Comparison of ENCODE assay signal across 20 cellular contexts in the genomic region with DNA sequence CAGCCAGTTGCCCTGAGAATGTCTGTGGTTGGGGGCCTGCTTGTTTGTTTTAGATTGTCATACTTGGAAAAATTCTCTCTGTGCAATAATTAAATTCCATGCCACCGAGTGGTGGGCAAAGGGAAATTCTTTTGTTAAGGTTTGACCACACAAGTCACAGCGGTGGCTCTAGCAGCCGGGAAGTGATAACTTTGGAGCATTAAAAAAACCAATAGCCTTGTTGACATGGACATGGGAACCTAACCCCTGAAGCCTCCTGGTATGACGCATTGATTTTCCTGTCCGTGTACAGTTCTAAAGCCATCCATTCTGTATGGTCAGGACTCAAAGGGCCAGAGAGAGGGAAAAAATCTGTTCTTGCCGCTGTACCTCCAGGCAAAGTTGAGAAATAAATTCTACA.
"Had no signal": no experiment of that assay in that cellular context is flagged by ENCODE, and none has a peak within 500 bp of the region (broad histone marks: within the 10 kb centered on the region; RNA-seq: fewer than 3 reads in every experiment).

No MANE protein-coding gene starts in this region.

- H3K4me1 ChIP-seq: pancreas, prostate gland had no signal

- ATAC-seq: mucosa of descending colon; natural killer cell treated with Interleukin-12 subunit alpha and Interleukin-12 subunit beta and Interleukin-15 and Interleukin-18, amount 100 ng/mL, for 72 hours; pancreas; sciatic nerve; stimulated activated naive B cell treated with anti-CD40 and anti-IgM and Interleukin-4, amounts not matched to agents 10 μg/mL and 1 μg/mL and 100 μg/mL, for 72 hours; stimulated activated naive CD8-positive, alpha-beta T cell treated with anti-CD3 and anti-CD28 coated beads, Interleukin-15, amount 100 ng/mL, for 72 hours had no signal

- H3K9me3 Mint-ChIP-seq: endodermal cell; natural killer cell treated with Interleukin-12 subunit alpha and Interleukin-12 subunit beta and Interleukin-15 and Interleukin-18, amount 100 ng/mL, for 72 hours had no signal

- H3K4me3 ChIP-seq: coronary artery, mucosa of descending colon, pancreas, prostate gland, skin epidermis, testis, tibial nerve had no signal

- H3K27ac ChIP-seq: coronary artery, pancreas, prostate gland, skin epidermis, testis, tibial nerve had no signal

- H3K27me3 ChIP-seq: pancreas, testis, tibial nerve had no signal

- H3K9me3 ChIP-seq: mucosa of descending colon, pancreas, prostate gland, testis, tibial nerve had no signal

- H3K4me1 Mint-ChIP-seq: endodermal cell; stimulated activated naive B cell treated with anti-CD40 and anti-IgM and Interleukin-4, amounts not matched to agents 10 μg/mL and 1 μg/mL and 100 μg/mL, for 72 hours; stimulated activated naive CD8-positive, alpha-beta T cell treated with anti-CD3 and anti-CD28 coated beads, Interleukin-15, amount 100 ng/mL, for 72 hours had no signal

- H3K27me3 Mint-ChIP-seq: stimulated activated naive B cell treated with anti-CD40 and anti-IgM and Interleukin-4, amounts not matched to agents 10 μg/mL and 1 μg/mL and 100 μg/mL, for 72 hours had no signal

- DNase-seq: effector CD4-positive, alpha-beta T cell; endodermal cell; erythroblast; foreskin melanocyte; head of caudate nucleus; hippocampal formation; mucosa of descending colon; occipital lobe; pancreas; stimulated activated CD4-positive, alpha-beta T cell treated with anti-CD3 and anti-CD28 coated beads, Interleukin-2, amount 100 ng/mL, for 24 hours; stimulated activated CD4-positive, alpha-beta T cell treated with anti-CD3 and anti-CD28 coated beads, Interleukin-4, amount 100 ng/mL, for 4 hours; stimulated activated naive B cell treated with anti-CD40 and anti-IgM and Interleukin-4, amounts not matched to agents 10 μg/mL and 1 μg/mL and 100 μg/mL, for 72 hours; stimulated activated naive CD8-positive, alpha-beta T cell treated with anti-CD3 and anti-CD28 coated beads, Interleukin-15, amount 100 ng/mL, for 72 hours; testis had no signal

- H3K36me3 Mint-ChIP-seq: natural killer cell treated with Interleukin-12 subunit alpha and Interleukin-12 subunit beta and Interleukin-15 and Interleukin-18, amount 100 ng/mL, for 72 hours; stimulated activated naive B cell treated with anti-CD40 and anti-IgM and Interleukin-4, amounts not matched to agents 10 μg/mL and 1 μg/mL and 100 μg/mL, for 72 hours had no signal

- H3K36me3 ChIP-seq: pancreas, prostate gland, tibial nerve had no signal

- H3K27ac Mint-ChIP-seq: endodermal cell; natural killer cell treated with Interleukin-12 subunit alpha and Interleukin-12 subunit beta and Interleukin-15 and Interleukin-18, amount 100 ng/mL, for 72 hours; stimulated activated naive B cell treated with anti-CD40 and anti-IgM and Interleukin-4, amounts not matched to agents 10 μg/mL and 1 μg/mL and 100 μg/mL, for 72 hours; stimulated activated naive CD8-positive, alpha-beta T cell treated with anti-CD3 and anti-CD28 coated beads, Interleukin-15, amount 100 ng/mL, for 72 hours had no signal

- H3K4me3 Mint-ChIP-seq: endodermal cell; natural killer cell treated with Interleukin-12 subunit alpha and Interleukin-12 subunit beta and Interleukin-15 and Interleukin-18, amount 100 ng/mL, for 72 hours; stimulated activated naive B cell treated with anti-CD40 and anti-IgM and Interleukin-4, amounts not matched to agents 10 μg/mL and 1 μg/mL and 100 μg/mL, for 72 hours; stimulated activated naive CD8-positive, alpha-beta T cell treated with anti-CD3 and anti-CD28 coated beads, Interleukin-15, amount 100 ng/mL, for 72 hours had no signal
